12 cellular contexts compared by ENCODE assay signal in the genomic region with DNA sequence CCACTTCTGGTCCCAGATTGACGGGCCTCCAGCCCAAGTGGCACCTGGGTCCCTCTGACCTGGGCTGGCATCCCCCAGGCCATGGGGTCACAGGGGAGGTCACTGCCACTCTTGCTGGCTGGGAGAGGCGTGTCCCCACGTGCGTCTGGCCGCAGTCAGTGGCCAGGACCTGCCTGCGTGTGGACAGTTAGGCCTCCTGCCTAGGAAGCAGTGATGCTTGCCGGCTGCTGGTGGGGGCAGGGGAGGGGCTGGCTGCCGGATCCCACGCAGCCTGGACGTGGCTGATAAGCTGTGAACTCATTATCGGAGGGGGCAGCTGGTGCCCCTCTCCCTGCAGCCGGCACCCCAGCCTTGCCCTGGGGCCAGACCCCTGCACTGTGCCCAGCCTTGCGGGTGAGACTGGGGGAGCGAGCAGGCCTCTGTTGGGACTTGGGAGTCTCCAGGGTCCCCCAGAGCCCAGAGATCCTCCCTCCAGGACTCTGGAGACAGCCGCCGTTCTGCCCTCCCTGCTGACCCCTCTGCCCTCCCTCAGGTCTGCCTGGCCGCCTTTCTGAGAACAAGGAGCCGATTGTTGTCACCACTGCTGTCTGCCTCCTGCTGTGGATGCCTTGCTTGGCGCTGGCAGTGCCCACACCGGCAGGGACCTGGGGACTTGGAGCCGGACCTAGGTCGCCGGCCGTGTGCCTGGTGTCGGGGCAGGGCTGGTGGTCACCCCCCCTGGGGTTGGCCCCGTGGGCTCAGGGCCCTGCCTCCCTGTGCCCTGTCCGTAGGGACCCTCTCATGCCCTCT. TPM values are rescaled to one million over a fixed set of nuclear protein-coding genes. Genes with fewer than 3 reads are reported as not detected.
DNase-seq lines count a peak whose midpoint lies in the region; ATAC-seq, FAIRE-seq and TF ChIP-seq lines count a peak whose summit lies in the region.
"Had no signal": no experiment of that assay in that cellular context is flagged by ENCODE, and none has a peak within 500 bp of the region (broad histone marks: within the 10 kb centered on the region; RNA-seq: fewer than 3 reads in every experiment).

No MANE protein-coding gene starts in this region.

- ATAC-seq in thoracic aorta (ENCODE audit: insufficient number of reproducible peaks, low FRiP score, low read depth) = no peak
- no peak for ATAC-seq in GM19035 (IDR thresholded peaks at IDR 0.05; ENCODE audit: unreplicated experiment)
- ATAC-seq: GM12878 had no signal

- H3K9me3 ChIP-seq in endothelial cell of umbilical vein (replicated peaks; ENCODE audit: control insufficient read depth, insufficient read depth, low read length) (no peaks in the 10 kb centered on the region), mesodermal cell (ENCODE audit: control insufficient read depth, low read length) (no peaks in the 10 kb centered on the region), thoracic aorta (no peaks in the 10 kb centered on the region)

- TF ChIP-seq POLR2A in endothelial cell of umbilical vein (IDR thresholded peaks at IDR 0.05; ENCODE audit: low read depth, low read length) = no peak

- no peaks in the 10 kb centered on the region for H3K9me3 Mint-ChIP-seq in activated naive CD4-positive, alpha-beta T cell treated with anti-CD3 and anti-CD28 coated beads for 36 hours
- H3K9me3 Mint-ChIP-seq: HFFc6 had no signal

- H4K20me1 ChIP-seq in endothelial cell of umbilical vein (replicated peaks; ENCODE audit: control insufficient read depth, extremely low read depth, insufficient read depth, low read length) = no peaks in the 10 kb centered on the region

- CTCF ChIA-PET in RWPE1 (lab: Yijun Ruan, JAX) (no interaction called here), endothelial cell of umbilical vein (lab: Charles Lee) (no interaction called here)
- CTCF ChIA-PET in activated naive CD4-positive, alpha-beta T cell treated with anti-CD3 and anti-CD28 coated beads for 36 hours (lab: Charles Lee) = no interaction called here

- intact Hi-C loops in endothelial cell of umbilical vein (cut with micrococcal nuclease) = no loop called here
- intact Hi-C loops in activated naive CD4-positive, alpha-beta T cell treated with anti-CD3 and anti-CD28 coated beads for 36 hours (cut with micrococcal nuclease) = no loop called here

- no peak overlapping the region for H3K4me3 ChIP-seq in endothelial cell of umbilical vein (replicated peaks in 1 of 3; ENCODE audit: insufficient read depth in 1 of 3, low read depth in 1 of 3, low read length in 3 of 3)
- H3K4me3 ChIP-seq in mesodermal cell (ENCODE audit: extremely low read depth, insufficient read depth, low read length, poor library complexity, severe bottlenecking) = no peak overlapping the region
- peak overlapping the region; percentile 54 for H3K4me3 ChIP-seq in thoracic aorta
- H3K4me3 ChIP-seq: GM12878 had no signal

- H2AFZ ChIP-seq in endothelial cell of umbilical vein (ENCODE audit: low read depth, low read length) = no peak overlapping the region

- TF ChIP-seq CTCF in RWPE1 (conservative IDR thresholded peaks at IDR 0.05; ENCODE audit: low read depth) = no peak
- TF ChIP-seq CTCF in endothelial cell of umbilical vein (IDR thresholded peaks at IDR 0.05; ENCODE audit: extremely low read depth in 1 of 2, insufficient read depth in 1 of 2, low read depth in 1 of 2, low read length in 2 of 2) = no peak
- TF ChIP-seq CTCF in thoracic aorta (IDR thresholded peaks at IDR 0.05) = no peak

- H3K4me3 Mint-ChIP-seq in activated naive CD4-positive, alpha-beta T cell treated with anti-CD3 and anti-CD28 coated beads for 36 hours = no peak overlapping the region
- H3K4me3 Mint-ChIP-seq: HFFc6 had no signal

- no peaks in the 10 kb centered on the region for H3K9me1 ChIP-seq in endothelial cell of umbilical vein (replicated peaks; ENCODE audit: control insufficient read depth, extremely low read depth, insufficient read depth, low read length)

- POLR2A ChIA-PET in RWPE1 (lab: Yijun Ruan, JAX; ENCODE audit: low non-redundant PET) = no interaction called here
- POLR2A ChIA-PET in endothelial cell of umbilical vein (lab: Charles Lee) = no interaction called here

- H3K79me2 ChIP-seq in endothelial cell of umbilical vein (ENCODE audit: control insufficient read depth, insufficient read depth, low read length) = peaks cover 53% of the 10 kb centered on the region

- H3K4me1 ChIP-seq in endothelial cell of umbilical vein (ENCODE audit: control insufficient read depth, extremely low read depth, insufficient read depth, low read length) (peaks cover 40% of the 10 kb centered on the region), mesodermal cell (ENCODE audit: control insufficient read depth, insufficient read depth, low read length, poor library complexity, severe bottlenecking) (peaks cover 11% of the 10 kb centered on the region), thoracic aorta (ENCODE audit: control insufficient read depth in 1 of 2, low read depth in 2 of 2) (peaks cover 70 to 98% of the 10 kb centered on the region in 2 donors)

- H3K27ac Mint-ChIP-seq in activated naive CD4-positive, alpha-beta T cell treated with anti-CD3 and anti-CD28 coated beads for 36 hours = no peak overlapping the region
- H3K27ac Mint-ChIP-seq: HFFc6 had no signal

- H3K27ac ChIP-seq in RWPE1 = peak overlapping the region; percentile 99
- H3K27ac ChIP-seq in endothelial cell of umbilical vein (ENCODE audit: insufficient read depth, low read depth, low read length) = no peak overlapping the region
- peak overlapping the region; percentile 10 for H3K27ac ChIP-seq in mesodermal cell (ENCODE audit: low read depth, low read length, severe bottlenecking)
- H3K27ac ChIP-seq in thoracic aorta = peak overlapping the region; percentile 4 to 27

- H3K27me3 ChIP-seq in endothelial cell of umbilical vein (ENCODE audit: control insufficient read depth in 2 of 2, insufficient read depth in 2 of 2, low read length in 2 of 2) = no peaks in the 10 kb centered on the region
- no peaks in the 10 kb centered on the region for H3K27me3 ChIP-seq in thoracic aorta (replicated peaks; ENCODE audit: insufficient read depth)

- H3K27me3 Mint-ChIP-seq in activated naive CD4-positive, alpha-beta T cell treated with anti-CD3 and anti-CD28 coated beads for 36 hours (ENCODE audit: low read depth) = no peaks in the 10 kb centered on the region

- dilution Hi-C loops in endothelial cell of umbilical vein (cut with MboI; ENCODE audit: extremely low pct_ligation_motif_present, low sequenced_read_pairs) = no loop called here

- no peak overlapping the region for H3K4me2 ChIP-seq in endothelial cell of umbilical vein (ENCODE audit: insufficient read depth, low read length)

- no peak overlapping the region for H3K9ac ChIP-seq in endothelial cell of umbilical vein (replicated peaks; ENCODE audit: extremely low read depth, insufficient read depth, low read length)

- BruUV-seq in endothelial cell of umbilical vein (replicated peaks; lab: Mats Ljungman, UMichigan) = no TSS peak

- FAIRE-seq in endothelial cell of umbilical vein (lab: Jason Lieb, UNC) = no peak
- FAIRE-seq: GM12878, small intestine had no signal

- H3K36me3 ChIP-seq in endothelial cell of umbilical vein (ENCODE audit: control insufficient read depth in 2 of 2, extremely low read depth in 1 of 2, insufficient read depth in 2 of 2, low read length in 2 of 2) = no peaks in the 10 kb centered on the region
- H3K36me3 ChIP-seq in mesodermal cell (ENCODE audit: control insufficient read depth, insufficient read depth, low read length) = no peaks in the 10 kb centered on the region
- H3K36me3 ChIP-seq in thoracic aorta = no peaks in the 10 kb centered on the region

- peaks cover 6% of the 10 kb centered on the region for H3K4me1 Mint-ChIP-seq in activated naive CD4-positive, alpha-beta T cell treated with anti-CD3 and anti-CD28 coated beads for 36 hours (ENCODE audit: low read depth)

- H3K36me3 Mint-ChIP-seq in activated naive CD4-positive, alpha-beta T cell treated with anti-CD3 and anti-CD28 coated beads for 36 hours (ENCODE audit: low read depth) = no peaks in the 10 kb centered on the region

- 82 to 84% methylated on average over 20 to 27 of the region's 27 CpGs for WGBS in mesodermal cell (ENCODE audit: insufficient coverage in 2 of 2), 2 experiments

- no peak for DNase-seq in RWPE1 (ENCODE audit: low spot score)
- peak; percentile 56 for DNase-seq in endothelial cell of umbilical vein (ENCODE audit: low read depth, low spot score)
- no peak for DNase-seq in thoracic aorta (ENCODE audit: low spot score)
- no peak for DNase-seq in activated naive CD4-positive, alpha-beta T cell treated with anti-CD3 and anti-CD28 coated beads for 36 hours
- DNase-seq in mucosa of gallbladder (ENCODE audit: low spot score) = no peak
- no peak for DNase-seq in MV-4-11 (lab: John Stamatoyannopoulos, UW)
- DNase-seq: HFFc6, SIG-M5, small intestine had no signal

TF ChIP-seq in endothelial cell of umbilical vein, 7 proteins besides CTCF, POLR2A, EP300 and RAD21:
- no peak for TF ChIP-seq POLR2AphosphoS5 (IDR thresholded peaks at IDR 0.05; ENCODE audit: insufficient read depth, low read depth, low read length)
- TF ChIP-seq FOS (IDR thresholded peaks at IDR 0.05; ENCODE audit: borderline replicate concordance, insufficient read depth, low read length) = no peak
- no peak for TF ChIP-seq EZH2 (IDR thresholded peaks at IDR 0.05; ENCODE audit: borderline replicate concordance, low read depth, low read length, severe bottlenecking)
- no peak for TF ChIP-seq GATA2 (IDR thresholded peaks at IDR 0.05; ENCODE audit: insufficient read depth, insufficient read length, low read depth, low read length)
- no peak for TF ChIP-seq JUN (IDR thresholded peaks at IDR 0.05; ENCODE audit: borderline replicate concordance, insufficient read depth, insufficient read length, low read depth)
- TF ChIP-seq, protein P1, sequence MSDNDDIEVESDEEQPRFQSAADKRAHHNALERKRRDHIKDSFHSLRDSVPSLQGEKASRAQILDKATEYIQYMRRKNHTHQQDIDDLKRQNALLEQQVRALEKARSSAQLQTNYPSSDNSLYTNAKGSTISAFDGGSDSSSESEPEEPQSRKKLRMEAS (IDR thresholded peaks at IDR 0.05; ENCODE audit: insufficient read depth, insufficient read length) = no peak
- TF ChIP-seq MYC (IDR thresholded peaks at IDR 0.05; ENCODE audit: low read depth, low read length) = no peak

RNA-seq across cellular contexts. Expression of a gene that starts 12.3 kb away (rescaled TPM):
- 37.4 and 38.9 TPM in 2 replicates for total RNA-seq in endothelial cell of umbilical vein
- polyA plus RNA-seq in endothelial cell of umbilical vein = 14.9 and 15.4 TPM in 2 replicates
- 13.0 and 17.0 TPM in 2 replicates for polyA plus RNA-seq in endothelial cell of umbilical vein (2011; cell fraction: cytosol; rRNA removed)
- polyA plus RNA-seq in endothelial cell of umbilical vein (2011; cell fraction: nucleus; rRNA removed) = 14.6 and 14.9 TPM in 2 replicates
- 20.7 and 26.0 TPM in 2 replicates for polyA plus RNA-seq in endothelial cell of umbilical vein (2012)
- 13.7 and 18.4 TPM in 2 replicates for polyA minus RNA-seq in endothelial cell of umbilical vein
- polyA minus RNA-seq in endothelial cell of umbilical vein (2011; cell fraction: cytosol; rRNA and poly(A)+ RNA removed) = 25.0 TPM
- 10.7 and 20.4 TPM in 2 replicates for polyA minus RNA-seq in endothelial cell of umbilical vein (2011; cell fraction: nucleus; rRNA and poly(A)+ RNA removed)
- 33.6 TPM for polyA plus RNA-seq in mesodermal cell (2013, experiment 1 of 2)
- 30.1 TPM for polyA plus RNA-seq in mesodermal cell (2013, experiment 2 of 2)
- total RNA-seq in thoracic aorta = 10 to 100 TPM; 45.4 to 58.1 TPM
- 1 to 10 TPM; 2.1 to 2.2 TPM for total RNA-seq in activated naive CD4-positive, alpha-beta T cell treated with anti-CD3 and anti-CD28 coated beads for 36 hours
- total RNA-seq in mucosa of gallbladder = 106 TPM

Comparison
In these comparisons a context has a peak if more than half of its experiments do, and no peak if none do; other contexts are left out.
1. RNA of a gene that starts 12.3 kb away (total RNA-seq): 106 TPM in mucosa of gallbladder (single experiment), 45.4 to 58.1 TPM in thoracic aorta and 37.4 to 38.9 TPM in endothelial cell of umbilical vein; 2.1 to 2.2 TPM in activated naive CD4-positive, alpha-beta T cell treated with anti-CD3 and anti-CD28 coated beads for 36 hours; every median in the first group is over 10 times any median in the second.